28 cellular contexts compared by ENCODE assay signal in genomic region chr16:76487411-76488064, GRCh38.
"Had no signal": no experiment of that assay in that cellular context is flagged by ENCODE, and none has a peak within 500 bp of the region (broad histone marks: within the 10 kb centered on the region; RNA-seq: fewer than 3 reads in every experiment).

No MANE protein-coding gene starts in this region.

- FAIRE-seq: colon, endothelial cell of umbilical vein had no signal

- H3K4me2 ChIP-seq: hepatocyte had no signal

- H3K36me3 ChIP-seq: esophagus muscularis mucosa, gastroesophageal sphincter, heart left ventricle, prostate gland, spleen, thoracic aorta, tibial nerve, upper lobe of right lung, uterus had no signal

- H3K4me3 ChIP-seq: esophagus muscularis mucosa, gastroesophageal sphincter, heart left ventricle, hepatocyte, prostate gland, skin epidermis, spleen, thoracic aorta, tibial nerve, upper lobe of right lung, uterus had no signal

- H3K27ac ChIP-seq: esophagus muscularis mucosa, foreskin keratinocyte, gastroesophageal sphincter, heart left ventricle, hepatocyte, prostate gland, skin epidermis, spleen, thoracic aorta, tibial nerve, upper lobe of right lung, uterus had no signal

- H3K9me3 ChIP-seq: esophagus muscularis mucosa, gastroesophageal sphincter, heart left ventricle, prostate gland, thoracic aorta, tibial nerve, upper lobe of right lung, uterus had no signal

- H2AFZ ChIP-seq: hepatocyte had no signal

- H3K4me1 ChIP-seq: esophagus muscularis mucosa, foreskin keratinocyte, gastroesophageal sphincter, heart left ventricle, prostate gland, spleen, tibial nerve, upper lobe of right lung, uterus had no signal

- H3K27me3 ChIP-seq: esophagus muscularis mucosa, foreskin keratinocyte, gastroesophageal sphincter, hepatocyte, spleen, tibial nerve, upper lobe of right lung, uterus had no signal

- ATAC-seq: foreskin keratinocyte; gastroesophageal sphincter; heart left ventricle; left colon; naive thymus-derived CD8-positive, alpha-beta T cell; right cardiac atrium; stimulated activated naive CD8-positive, alpha-beta T cell treated with anti-CD3 and anti-CD28 coated beads, Interleukin-15, Interleukin-2, amounts not matched to agents 100 U/mL and 50 U/mL, for 24 hours; upper lobe of right lung had no signal

- DNase-seq: effector CD8-positive, alpha-beta T cell; foreskin keratinocyte; heart left ventricle; immature natural killer cell; islet precursor cell; kidney glomerular epithelial cell; left colon; mesenchymal stem cell; midbrain; naive thymus-derived CD8-positive, alpha-beta T cell; nephron progenitor cell; nucleus accumbens; right cardiac atrium; spleen; stimulated activated CD4-positive, alpha-beta T cell treated with anti-CD3 and anti-CD28 coated beads, Interleukin-4, amount 100 ng/mL, for 4 hours; stimulated activated naive CD8-positive, alpha-beta T cell treated with anti-CD3 and anti-CD28 coated beads, Interleukin-15, Interleukin-2, amounts not matched to agents 100 U/mL and 50 U/mL, for 24 hours; substantia nigra; upper lobe of right lung; uterus had no signal

- H3K79me2 ChIP-seq: hepatocyte had no signal
